8 cellular contexts compared by ENCODE assay signal in the genomic region with DNA sequence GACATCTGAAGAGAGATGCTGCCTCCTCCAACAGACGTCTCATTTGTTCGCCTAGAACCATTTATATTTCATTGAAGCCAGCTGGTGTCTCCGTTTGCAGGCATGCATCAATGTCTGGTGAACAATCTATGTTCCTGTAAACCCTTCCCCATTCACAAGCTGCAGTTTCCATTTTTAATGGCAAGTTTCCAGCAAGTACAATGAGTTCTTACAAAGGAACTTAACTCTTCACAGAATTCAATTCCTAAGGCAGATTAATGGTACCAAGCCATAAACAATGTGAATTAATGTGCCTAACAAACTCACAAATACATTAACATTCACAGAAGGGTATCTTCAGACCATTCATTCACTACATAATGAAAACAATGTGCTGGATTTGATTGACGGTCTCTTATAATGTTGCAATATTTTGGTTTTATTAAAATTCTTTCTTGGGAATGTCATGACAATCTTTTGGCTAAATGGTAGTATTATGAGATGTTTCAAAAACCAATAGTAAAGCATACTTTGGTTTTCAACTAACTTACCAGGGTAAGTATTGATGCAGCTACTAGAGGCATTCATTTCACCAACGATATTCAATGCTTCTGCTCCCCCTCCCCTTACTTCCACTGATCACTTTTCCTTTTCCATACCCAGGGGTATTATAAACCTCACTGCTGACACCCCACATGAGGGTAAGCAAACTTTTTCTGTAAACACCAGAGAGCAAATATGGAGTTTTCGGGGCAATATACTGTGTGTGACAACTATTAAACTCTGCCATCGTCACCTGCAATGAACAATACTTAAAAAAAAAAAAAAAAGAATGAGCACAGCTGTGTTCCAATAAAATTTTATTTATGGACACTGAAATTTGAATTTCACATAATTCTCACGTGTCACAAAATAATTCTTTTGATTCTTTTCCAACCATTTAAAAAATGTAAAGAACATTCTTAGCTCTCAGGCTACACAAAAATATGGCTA. TPM values are rescaled to one million over a fixed set of nuclear protein-coding genes. Genes with fewer than 3 reads are reported as not detected.
DNase-seq lines count a peak whose midpoint lies in the region; ATAC-seq and TF ChIP-seq lines count a peak whose summit lies in the region.

No MANE protein-coding gene starts in this region.

- peaks cover 0 to 4% of the 10 kb centered on the region in 2 donors for H3K27me3 Mint-ChIP-seq in CD8-positive, alpha-beta memory T cell
- no peaks in the 10 kb centered on the region for H3K27me3 Mint-ChIP-seq in activated CD8-positive, alpha-beta T cell treated with anti-CD3 and anti-CD28 coated beads for 36 hours

- H3K36me3 ChIP-seq in CD8-positive, alpha-beta memory T cell (ENCODE audit: insufficient read depth, low read length): no peaks in the 10 kb centered on the region
- H3K36me3 ChIP-seq in IMR-90 (ENCODE audit: control insufficient read depth, insufficient read depth, low read length): no peaks in the 10 kb centered on the region
- H3K36me3 ChIP-seq in hepatocyte (replicated peaks; ENCODE audit: insufficient read depth, low read depth): no peaks in the 10 kb centered on the region

- H2BK20ac ChIP-seq in IMR-90 (ENCODE audit: low read depth, low read length): no peak overlapping the region

- no peak overlapping the region for H2BK15ac ChIP-seq in IMR-90 (ENCODE audit: low read depth, low read length)

- POLR2A ChIA-PET in CD8-positive, alpha-beta memory T cell (lab: Charles Lee): interaction anchor here (0.6 to 0.8 kb wide), 6 partner anchors 14 to 1178 kb away, joined by 3 to 8 read pairs (median 4); no protein-coding TSS in a partner anchor
- POLR2A ChIA-PET in IMR-90 (lab: Charles Lee; ENCODE audit: unreplicated experiment): interaction anchor here (0.5 to 0.6 kb wide), 6 partner anchors 9 to 1175 kb away, joined by 3 to 5 read pairs (median 4); no protein-coding TSS in a partner anchor
- POLR2A ChIA-PET in activated CD8-positive, alpha-beta T cell treated with anti-CD3 and anti-CD28 coated beads for 36 hours (lab: Charles Lee): interaction anchor here (0.6 to 2.2 kb wide), 2 partner anchors 9 to 13 kb away, joined by 3 to 9 read pairs; no protein-coding TSS in a partner anchor

- H2AK9ac ChIP-seq in IMR-90 (replicated peaks; ENCODE audit: low read depth, low read length, poor library complexity): no peak overlapping the region

- H3K27ac ChIP-seq in CD8-positive, alpha-beta memory T cell (ENCODE audit: low read depth, low read length): no peak overlapping the region
- peak overlapping the region; percentile 49; the same call in 1 of the 2 replicates for H3K27ac ChIP-seq in IMR-90 (ENCODE audit: insufficient read depth, low read length)
- peak overlapping the region; percentile 20 for H3K27ac ChIP-seq in hepatocyte

- in situ Hi-C loops in IMR-90 (cut with MboI; ENCODE audit: low sequenced_read_pairs): no loop called here

- peak overlapping the region; percentile 39; the same call in 1 of the 2 replicates for H3K9ac ChIP-seq in IMR-90 (ENCODE audit: low read depth, low read length)

- H3K9me3 Mint-ChIP-seq in CD8-positive, alpha-beta memory T cell: no peaks in the 10 kb centered on the region
- H3K9me3 Mint-ChIP-seq in activated CD8-positive, alpha-beta T cell treated with anti-CD3 and anti-CD28 coated beads for 36 hours: no peaks in the 10 kb centered on the region

- no peak overlapping the region for H4K8ac ChIP-seq in IMR-90 (ENCODE audit: low read depth in 2 of 2, low read length in 2 of 2)

- H3K4me3 ChIP-seq in CD8-positive, alpha-beta memory T cell (ENCODE audit: low read length): peak overlapping the region; percentile 21
- H3K4me3 ChIP-seq in IMR-90 (ENCODE audit: insufficient read depth, low read depth, low read length) (peak overlapping the region; percentile 59), hepatocyte (peak overlapping the region; percentile 93)

- H3K18ac ChIP-seq in IMR-90 (ENCODE audit: low read depth, low read length): peak overlapping the region; percentile 25; the same call in 1 of the 2 replicates

- H4K20me1 ChIP-seq in IMR-90 (ENCODE audit: insufficient read depth, low read length) (peaks cover 77% of the 10 kb centered on the region), hepatocyte (ENCODE audit: insufficient read depth, poor library complexity, severe bottlenecking) (peaks cover 83% of the 10 kb centered on the region)

- no peak for TF ChIP-seq CTCF in IMR-90 (conservative IDR thresholded peaks at IDR 0.05; ENCODE audit: low read depth, low read length)
- no peak for TF ChIP-seq CTCF in activated CD8-positive, alpha-beta T cell treated with anti-CD3 and anti-CD28 coated beads for 36 hours (IDR thresholded peaks at IDR 0.05)
- TF ChIP-seq CTCF in hepatocyte (IDR thresholded peaks at IDR 0.05; ENCODE audit: poor library complexity): no peak

- H3K9me3 ChIP-seq in CD8-positive, alpha-beta memory T cell (ENCODE audit: low read length): no peaks in the 10 kb centered on the region
- H3K9me3 ChIP-seq in IMR-90 (ENCODE audit: control insufficient read depth, insufficient read depth, low read length) (no peaks in the 10 kb centered on the region), hepatocyte (ENCODE audit: low read depth) (no peaks in the 10 kb centered on the region)

- H2AFZ ChIP-seq in IMR-90 (replicated peaks; ENCODE audit: low read length, poor library complexity): no peak overlapping the region
- no peak overlapping the region for H2AFZ ChIP-seq in hepatocyte

- peak overlapping the region; percentile 93 to 99 (median 97) for H3K4me3 Mint-ChIP-seq in CD8-positive, alpha-beta memory T cell
- H3K4me3 Mint-ChIP-seq in activated CD8-positive, alpha-beta T cell treated with anti-CD3 and anti-CD28 coated beads for 36 hours: peak overlapping the region; percentile 86

- CTCF ChIA-PET in CD8-positive, alpha-beta memory T cell (lab: Charles Lee): interaction anchor here (1.5 to 1.7 kb wide), 2 partner anchors 13 to 29 kb away, joined by 4 to 5 read pairs; no protein-coding TSS in a partner anchor
- CTCF ChIA-PET in IMR-90 (lab: Yijun Ruan, JAX): interaction anchor here (1.0 to 1.2 kb wide), 2 partner anchors 16 to 21 kb away, joined by 4 to 5 read pairs; no protein-coding TSS in a partner anchor
- CTCF ChIA-PET in activated CD8-positive, alpha-beta T cell treated with anti-CD3 and anti-CD28 coated beads for 36 hours (lab: Charles Lee): interaction anchor here (0.7 to 1.8 kb wide), 4 partner anchors 10 to 15 kb away, joined by 3 to 6 read pairs (median 4); no protein-coding TSS in a partner anchor

- no peaks in the 10 kb centered on the region for H3K27me3 ChIP-seq in CD8-positive, alpha-beta memory T cell (ENCODE audit: insufficient read depth, low read length, poor library complexity, severe bottlenecking)
- no peaks in the 10 kb centered on the region for H3K27me3 ChIP-seq in IMR-90 (ENCODE audit: control insufficient read depth, insufficient read depth, low read length)
- H3K27me3 ChIP-seq in hepatocyte: no peaks in the 10 kb centered on the region

- peak overlapping the region; percentile 72 for H2BK5ac ChIP-seq in IMR-90 (ENCODE audit: low read depth, low read length, poor library complexity, severe bottlenecking)

- peak overlapping the region; percentile 4; the same call in 1 of the 2 replicates for H2AK5ac ChIP-seq in IMR-90 (ENCODE audit: low read depth, low read length)

- H3K27ac Mint-ChIP-seq in CD8-positive, alpha-beta memory T cell: peak overlapping the region; percentile 59 to 93 (median 80)
- H3K27ac Mint-ChIP-seq in activated CD8-positive, alpha-beta T cell treated with anti-CD3 and anti-CD28 coated beads for 36 hours: peak overlapping the region; percentile 80

- H3K4me2 ChIP-seq in IMR-90 (ENCODE audit: low read depth, low read length) (peak overlapping the region; percentile 96), hepatocyte (peak overlapping the region; percentile 74)

- H3K23ac ChIP-seq in IMR-90 (ENCODE audit: low read depth, low read length): peak overlapping the region; percentile 89

- no peak overlapping the region for H4K91ac ChIP-seq in IMR-90 (ENCODE audit: insufficient read depth, low read depth, low read length)

- peaks cover 0 to 17% of the 10 kb centered on the region in 2 experiments; a peak in 2 of 4 replicates for H3K79me1 ChIP-seq in IMR-90 (ENCODE audit: low read depth in 1 of 2, low read length in 2 of 2)

- peaks cover 88% of the 10 kb centered on the region for H3K79me2 ChIP-seq in hepatocyte

- intact Hi-C loops in IMR-90 (cut with micrococcal nuclease): loop anchor here (2.0 to 10.0 kb wide), 4 partner anchors 99 to 541 kb away; a partner anchor contains a TSS
- intact Hi-C loops in activated CD8-positive, alpha-beta T cell treated with anti-CD3 and anti-CD28 coated beads for 36 hours (cut with micrococcal nuclease): loop anchor here (1.0 to 5.0 kb wide), 3 partner anchors 16 to 107 kb away; a partner anchor contains a TSS

- H3K56ac ChIP-seq in IMR-90 (ENCODE audit: extremely low read depth, insufficient read depth, low read length): no peak overlapping the region; the same call in 1 of the 2 replicates

- no TSS peak for BruUV-seq in IMR-90 (replicated peaks; lab: Mats Ljungman, UMichigan)

- 0% methylated on average over 3 of the region's 8 CpGs; no CpG with 5 or more reads in 1 of the 2 experiments for WGBS in IMR-90 (ENCODE audit: extremely low coverage in 2 of 2, insufficient read length in 1 of 2), 2 experiments
- WGBS in hepatocyte (ENCODE audit: low lambda C conversion rate, missing lambda C conversion rate): 30% methylated on average over 8 of the region's 8 CpGs

- peak overlapping the region; percentile 53; the same call in 1 of the 2 replicates for H3K14ac ChIP-seq in IMR-90 (replicated peaks; ENCODE audit: low read depth, low read length)

- dilution Hi-C loops in IMR-90 (cut with HindIII; ENCODE audit: low sequenced_read_pairs, unreplicated experiment): no loop called here

- no peak overlapping the region for H4K5ac ChIP-seq in IMR-90 (ENCODE audit: low read depth, low read length)

- no peak overlapping the region for H2BK120ac ChIP-seq in IMR-90 (ENCODE audit: low read depth, low read length)

- no peak for ATAC-seq in IMR-90 (ENCODE audit: low read depth)
- no peak for ATAC-seq in activated CD8-positive, alpha-beta T cell treated with anti-CD3 and anti-CD28 coated beads for 36 hours
- no peak for ATAC-seq in HG03378 (IDR thresholded peaks at IDR 0.05; ENCODE audit: unreplicated experiment)

- peaks cover 38% of the 10 kb centered on the region for H3K4me1 ChIP-seq in CD8-positive, alpha-beta memory T cell (ENCODE audit: insufficient read depth, low read length)
- H3K4me1 ChIP-seq in IMR-90 (ENCODE audit: control insufficient read depth, insufficient read depth, low read length) (peaks cover 10% of the 10 kb centered on the region), hepatocyte (ENCODE audit: insufficient read depth) (peaks cover 24% of the 10 kb centered on the region)

- H3K4me1 Mint-ChIP-seq in CD8-positive, alpha-beta memory T cell: peaks cover 69 to 81% (median 78%) of the 10 kb centered on the region in 3 donors
- peaks cover 55% of the 10 kb centered on the region for H3K4me1 Mint-ChIP-seq in activated CD8-positive, alpha-beta T cell treated with anti-CD3 and anti-CD28 coated beads for 36 hours (ENCODE audit: low read depth)

- peaks cover 0 to 31% (median 0%) of the 10 kb centered on the region in 3 donors for H3K36me3 Mint-ChIP-seq in CD8-positive, alpha-beta memory T cell
- H3K36me3 Mint-ChIP-seq in activated CD8-positive, alpha-beta T cell treated with anti-CD3 and anti-CD28 coated beads for 36 hours (ENCODE audit: low read depth): peaks cover 28% of the 10 kb centered on the region

- H3K4ac ChIP-seq in IMR-90 (ENCODE audit: low read depth, low read length): no peak overlapping the region

- no peak for TF ChIP-seq RAD21 in IMR-90 (IDR thresholded peaks at IDR 0.05; ENCODE audit: low read length)

- H3K9me1 ChIP-seq in IMR-90 (ENCODE audit: insufficient read depth, low read length): 0 out of 2 replicates have a peak, but pooled peaks cover 3% of the 10 kb centered on the region

- no peaks in the 10 kb centered on the region for H3K9me2 ChIP-seq in hepatocyte (replicated peaks; ENCODE audit: insufficient read depth)

- no peak for DNase-seq in CD8-positive, alpha-beta memory T cell
- DNase-seq in IMR-90 (peak; percentile 91), hepatocyte (ENCODE audit: low spot score) (peak; percentile 35), smooth muscle cell of the brain vasculature (ENCODE audit: low read depth, low spot score) (peak; percentile 70), HK-2 (ENCODE audit: unreplicated experiment) (no peak)
- no peak for DNase-seq in activated CD8-positive, alpha-beta T cell treated with anti-CD3 and anti-CD28 coated beads for 36 hours
- DNase-seq in activated naive CD4-positive, alpha-beta T cell (lab: John Stamatoyannopoulos, UW): no peak

- TF ChIP-seq POLR2A in IMR-90 (IDR thresholded peaks at IDR 0.05; ENCODE audit: low read depth, low read length): no peak

RNA-seq across cellular contexts. Expression of a gene that starts 4.2 kb away (rescaled TPM):
- 10 to 100 TPM; 47.3 to 49.3 TPM for total RNA-seq in CD8-positive, alpha-beta memory T cell
- polyA plus RNA-seq in CD8-positive, alpha-beta memory T cell: 55.6 TPM
- total RNA-seq in IMR-90 (2012; rRNA removed) (7.9 and 10.8 TPM in 2 replicates), hepatocyte (12.7 and 24.2 TPM in 2 replicates)
- polyA plus RNA-seq in IMR-90 (2012; rRNA removed) (25.1 and 26.6 TPM in 2 replicates), hepatocyte (39.9 and 49.6 TPM in 2 replicates)
- polyA plus RNA-seq in IMR-90 (2012; cell fraction: cytosol; rRNA removed): 28.5 and 28.7 TPM in 2 replicates
- 18.3 and 20.4 TPM in 2 replicates for polyA plus RNA-seq in IMR-90 (2012; cell fraction: nucleus; rRNA removed; ENCODE audit: low replicate concordance)
- 10 to 100 TPM; 42.1 to 45.6 TPM for total RNA-seq in activated CD8-positive, alpha-beta T cell treated with anti-CD3 and anti-CD28 coated beads for 36 hours

Comparison
In these comparisons a context has a peak if more than half of its experiments do, and no peak if none do; other contexts are left out.
1. DNase-seq: peak in IMR-90 (single experiment), hepatocyte (single experiment) and smooth muscle cell of the brain vasculature (single experiment); none in CD8-positive, alpha-beta memory T cell (0 of 5), activated CD8-positive, alpha-beta T cell treated with anti-CD3 and anti-CD28 coated beads for 36 hours (single experiment), HK-2 (single experiment) and activated naive CD4-positive, alpha-beta T cell (0 of 4).
2. H3K4me3 ChIP-seq: peak in every context shown above with its lines; median percentile 93 in hepatocyte; 59 in IMR-90; 21 in CD8-positive, alpha-beta memory T cell.